ENCODE assay signal across 8 cellular contexts in genomic region chr5:159097461-159098284, GRCh38. TPM values are rescaled to one million over a fixed set of nuclear protein-coding genes. Genes with fewer than 3 reads are reported as not detected.
DNase-seq lines count a peak whose midpoint lies in the region; ATAC-seq and TF ChIP-seq lines count a peak whose summit lies in the region.

No MANE protein-coding gene starts in this region.

- no peak overlapping the region for H2BK5ac ChIP-seq in mesendoderm (ENCODE audit: low read length)

- no peak overlapping the region for H4K8ac ChIP-seq in mesendoderm (ENCODE audit: low read depth, low read length)

- no peaks in the 10 kb centered on the region for H3K79me2 ChIP-seq in mesendoderm (ENCODE audit: control insufficient read depth, insufficient read depth, low read length)

- no peak overlapping the region for H3K27ac ChIP-seq in HUES64 (ENCODE audit: low read depth, low read length)
- H3K27ac ChIP-seq in breast epithelium, result peak overlapping the region; percentile 72 to 94
- no peak overlapping the region for H3K27ac ChIP-seq in mesendoderm (ENCODE audit: low read depth, low read length)

- H2BK15ac ChIP-seq in mesendoderm (replicated peaks; ENCODE audit: low read depth), result no peak overlapping the region

- intact Hi-C loops in breast epithelium (cut with DNase I; ENCODE audit: low total_unique reads), result loop anchor here (2.0 to 5.0 kb wide), 2 partner anchors 57 to 140 kb away; no protein-coding TSS in a partner anchor

- 6% methylated on average over 29 of the region's 35 CpGs for WGBS in HUES64
- WGBS in mesendoderm (ENCODE audit: extremely low coverage, insufficient coverage, low lambda C conversion rate), result no CpG with 5 or more reads among the region's 35 CpGs

- no peaks in the 10 kb centered on the region for H3K9me3 ChIP-seq in HUES64 (ENCODE audit: insufficient read depth, low read depth, low read length)
- no peaks in the 10 kb centered on the region for H3K9me3 ChIP-seq in breast epithelium

- TF ChIP-seq CTCF in breast epithelium (IDR thresholded peaks at IDR 0.05), result no peak

- in situ Hi-C loops in G401 (cut with HindIII; ENCODE audit: low sequenced_read_pairs), result no loop called here

- no peak overlapping the region for H3K18ac ChIP-seq in mesendoderm (ENCODE audit: low read length)

- H4K5ac ChIP-seq in mesendoderm (ENCODE audit: low read length), result no peak overlapping the region

- H3K23ac ChIP-seq in mesendoderm (ENCODE audit: low read length), result no peak overlapping the region

- H3K4me1 ChIP-seq in HUES64 (ENCODE audit: insufficient read depth, low read length) (peaks cover 13% of the 10 kb centered on the region), breast epithelium (no peaks in the 10 kb centered on the region), mesendoderm (ENCODE audit: control insufficient read depth, low read depth, low read length) (no peaks in the 10 kb centered on the region)

- no peak overlapping the region for H2AK5ac ChIP-seq in mesendoderm (ENCODE audit: low read length)

- no peaks in the 10 kb centered on the region for H3K79me1 ChIP-seq in mesendoderm (ENCODE audit: low read length)

- H2BK120ac ChIP-seq in mesendoderm (ENCODE audit: low read depth, low read length), result no peak overlapping the region

- no peak overlapping the region for H3K56ac ChIP-seq in mesendoderm (ENCODE audit: low read length)

- DNase-seq in G401 (ENCODE audit: low spot score) (peak; percentile 76), breast epithelium (ENCODE audit: low spot score in 2 of 2) (no peak), mesendoderm (peak; percentile 29), A172 (ENCODE audit: low spot score) (no peak), SIG-M5 (lab: John Stamatoyannopoulos, UW) (no peak)

- H3K36me3 ChIP-seq in HUES64 (ENCODE audit: insufficient read depth, low read length) (no peaks in the 10 kb centered on the region), breast epithelium (no peaks in the 10 kb centered on the region), mesendoderm (ENCODE audit: control insufficient read depth, insufficient read depth, low read length) (no peaks in the 10 kb centered on the region)

- H3K4me2 ChIP-seq in mesendoderm (ENCODE audit: low read length), result no peak overlapping the region

- H3K4ac ChIP-seq in mesendoderm (ENCODE audit: low read depth, low read length), result no peak overlapping the region

- H3K9ac ChIP-seq in HUES64 (ENCODE audit: low read depth, low read length) (no peak overlapping the region), mesendoderm (ENCODE audit: low read length) (no peak overlapping the region)

- H3K27me3 ChIP-seq in HUES64 (ENCODE audit: insufficient read depth, low read length), result peaks cover 94% of the 10 kb centered on the region
- peaks cover 0 to 38% of the 10 kb centered on the region in 2 donors for H3K27me3 ChIP-seq in breast epithelium
- H3K27me3 ChIP-seq in mesendoderm (ENCODE audit: insufficient read depth, low read length, poor library complexity), result peaks cover 58% of the 10 kb centered on the region

- peak overlapping the region; percentile 10; the same call in 1 of the 2 replicates for H3K4me3 ChIP-seq in HUES64 (ENCODE audit: low read length)
- peak overlapping the region; percentile 54 to 75 (median 67) for H3K4me3 ChIP-seq in breast epithelium
- H3K4me3 ChIP-seq in mesendoderm (ENCODE audit: low read length), result no peak overlapping the region

- ATAC-seq in HG03521 (IDR thresholded peaks at IDR 0.05; ENCODE audit: unreplicated experiment) (no peak), HG03442 (IDR thresholded peaks at IDR 0.05; ENCODE audit: unreplicated experiment) (no peak)

- TF ChIP-seq POLR2A in breast epithelium (IDR thresholded peaks at IDR 0.05), result no peak

RNA-seq across cellular contexts. Expression of gene EBF1, which starts 2.0 kb away (rescaled TPM):
- not detected in 2 replicates for total RNA-seq in G401 (2014; rRNA removed; shearing (Covaris generic))
- polyA plus RNA-seq in HUES64 (2013, experiment 1 of 2), result 0.25 TPM
- polyA plus RNA-seq in HUES64 (2013, experiment 2 of 2), result 1.0 TPM
- 10 to 100 TPM; 15.2 to 89.0 (median 40.3) TPM for total RNA-seq in breast epithelium
- polyA plus RNA-seq in mesendoderm (2013, experiment 1 of 2), result 0.06 TPM
- polyA plus RNA-seq in mesendoderm (2013, experiment 2 of 2), result 0.11 TPM
- 1.6 and 2.1 TPM in 2 replicates for total RNA-seq in A172 (2014; rRNA removed; shearing (Covaris generic))

Comparison
In these comparisons a context has a peak if more than half of its experiments do, and no peak if none do; other contexts are left out.
1. DNase-seq: peak in G401 (single experiment) and mesendoderm (single experiment); none in breast epithelium (0 of 2), A172 (single experiment) and SIG-M5 (single experiment).
2. H3K27ac ChIP-seq: peak in breast epithelium (2 of 2); none in HUES64 (single experiment) and mesendoderm (single experiment).